Comparison of ENCODE assay signal across 1 cellular context in genomic region chr3:190306513-190307163, GRCh38.
TF ChIP-seq lines count a peak whose summit lies in the region.

No MANE protein-coding gene starts in this region.

TF ChIP-seq in HepG2, 621 proteins besides CTCF, POLR2A, EP300 and RAD21 (continued from another document and continues in another):
- TF ChIP-seq ARID4A (CRISPR knock-in tag; IDR thresholded peaks at IDR 0.05; ENCODE audit: borderline replicate concordance): peak; percentile 34; the same call in 1 of the 2 replicates
- TF ChIP-seq ZNF780A (CRISPR knock-in tag; IDR thresholded peaks at IDR 0.05): no peak
- no peak for TF ChIP-seq KLF16 (CRISPR knock-in tag; IDR thresholded peaks at IDR 0.05)
- TF ChIP-seq ZBTB7B (CRISPR knock-in tag; IDR thresholded peaks at IDR 0.05): no peak
- 0 out of 2 replicates have a peak, but pooled peaks have one; percentile 31 for TF ChIP-seq BRF2 (CRISPR knock-in tag; IDR thresholded peaks at IDR 0.05)
- no peak for TF ChIP-seq ZNF276 (CRISPR knock-in tag; IDR thresholded peaks at IDR 0.05; ENCODE audit: low read depth)
- TF ChIP-seq FOXA1 (IDR thresholded peaks at IDR 0.05): no peak
- peak; percentile 57 for TF ChIP-seq FOXA1 (CRISPR knock-in tag; IDR thresholded peaks at IDR 0.05)
- TF ChIP-seq HDAC2 (CRISPR knock-in tag; IDR thresholded peaks at IDR 0.05): peak; percentile 68
- 0 out of 2 replicates have a peak, but pooled peaks have one; percentile 10 for TF ChIP-seq POLR2AphosphoS5 (IDR thresholded peaks at IDR 0.05; ENCODE audit: low read depth, low read length)
- no peak for TF ChIP-seq ETV6 (CRISPR knock-in tag; conservative IDR thresholded peaks at IDR 0.05)
- peak; percentile 76; the same call in 1 of the 2 replicates for TF ChIP-seq GFI1 (CRISPR knock-in tag; IDR thresholded peaks at IDR 0.05; ENCODE audit: borderline replicate concordance)
- TF ChIP-seq PHB2 (IDR thresholded peaks at IDR 0.05; ENCODE audit: partially characterized antibody): no peak
- 0 out of 2 replicates have a peak, but pooled peaks have one; percentile 8 for TF ChIP-seq PRDM10 (CRISPR knock-in tag; IDR thresholded peaks at IDR 0.05; ENCODE audit: low read depth)
- no peak for TF ChIP-seq ZNF18 (CRISPR knock-in tag; IDR thresholded peaks at IDR 0.05; ENCODE audit: insufficient replicate concordance)
- no peak for TF ChIP-seq HNRNPUL1 (IDR thresholded peaks at IDR 0.05; ENCODE audit: low read depth, low read length)
- no peak for TF ChIP-seq ZFYVE20 (CRISPR knock-in tag; IDR thresholded peaks at IDR 0.05; ENCODE audit: borderline replicate concordance, low read depth)
- TF ChIP-seq ZNF878 (CRISPR knock-in tag; IDR thresholded peaks at IDR 0.05): no peak
- no peak for TF ChIP-seq RFX1 (IDR thresholded peaks at IDR 0.05)
- no peak for TF ChIP-seq TCF7 (IDR thresholded peaks at IDR 0.05; ENCODE audit: low read depth)
- TF ChIP-seq THYN1 (CRISPR knock-in tag; IDR thresholded peaks at IDR 0.05; ENCODE audit: borderline replicate concordance, low read depth): no peak
- TF ChIP-seq ZNF710 (CRISPR knock-in tag; IDR thresholded peaks at IDR 0.05; ENCODE audit: borderline replicate concordance): 0 out of 2 replicates have a peak, but pooled peaks have one; percentile 56
- TF ChIP-seq TBX2 (CRISPR knock-in tag; IDR thresholded peaks at IDR 0.05; ENCODE audit: borderline replicate concordance): 0 out of 2 replicates have a peak, but pooled peaks have one; percentile 8
- TF ChIP-seq ZBTB34 (CRISPR knock-in tag; IDR thresholded peaks at IDR 0.05): peak; percentile 45; the same call in 1 of the 2 replicates
- TF ChIP-seq ZNF841 (CRISPR knock-in tag; IDR thresholded peaks at IDR 0.05; ENCODE audit: borderline replicate concordance): no peak
- no peak for TF ChIP-seq ZBTB40 (IDR thresholded peaks at IDR 0.05)
- no peak for TF ChIP-seq ZBTB40 (CRISPR knock-in tag; IDR thresholded peaks at IDR 0.05)
- TF ChIP-seq ZMYM4 (CRISPR knock-in tag; IDR thresholded peaks at IDR 0.05): peak; percentile 30; the same call in 1 of the 2 replicates
- no peak for TF ChIP-seq ELF1 (CRISPR knock-in tag; IDR thresholded peaks at IDR 0.05)
